Comparison of ENCODE assay signal across 7 cellular contexts in the genomic region with DNA sequence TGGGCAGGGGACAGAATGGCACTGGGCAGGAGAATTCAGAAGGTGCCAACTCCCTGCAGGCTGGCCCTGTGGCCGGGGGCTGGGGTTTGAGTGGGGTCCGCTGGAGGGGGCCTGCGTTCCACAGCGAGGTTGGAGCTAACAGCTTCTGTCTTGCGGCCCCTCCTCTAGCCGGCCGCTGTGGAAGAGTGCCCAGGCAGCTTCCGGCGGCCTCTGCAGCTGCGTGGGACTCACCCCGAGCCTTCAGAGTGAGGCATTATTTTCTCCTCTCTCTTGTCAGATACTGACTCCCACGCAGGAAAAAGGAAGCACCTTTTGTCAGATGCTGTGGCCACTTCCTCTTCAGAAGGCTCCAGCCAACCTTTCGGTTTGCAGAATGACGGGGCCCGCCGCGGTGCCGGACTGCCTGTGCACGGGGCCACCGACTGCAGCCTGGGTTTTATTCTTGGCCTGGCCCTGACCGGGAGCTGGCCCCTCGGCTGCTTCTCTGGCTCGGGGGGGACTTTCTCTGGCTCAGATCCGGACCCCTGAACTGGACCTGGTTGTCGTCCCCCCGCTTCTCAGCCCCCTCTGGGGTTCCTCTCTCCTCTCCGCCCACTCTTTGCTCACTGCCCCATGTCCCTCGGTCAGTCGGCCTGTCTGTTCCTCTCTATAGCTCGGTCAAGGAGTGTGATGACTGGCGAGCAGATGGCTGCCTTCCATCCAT. TPM values are rescaled to one million over a fixed set of nuclear protein-coding genes. Genes with fewer than 3 reads are reported as not detected.
DNase-seq lines count a peak whose midpoint lies in the region; ATAC-seq lines count a peak whose summit lies in the region.

No MANE protein-coding gene starts in this region.

- H3K36me3 ChIP-seq in esophagus (ENCODE audit: control insufficient read depth in 2 of 2, insufficient read depth in 2 of 2, low read length in 1 of 2) = no peaks in the 10 kb centered on the region

- ATAC-seq in GM19452 (IDR thresholded peaks at IDR 0.05; ENCODE audit: unreplicated experiment) (peak; percentile 92), HG03460 (IDR thresholded peaks at IDR 0.05; ENCODE audit: unreplicated experiment) (peak; percentile 93)

- H3K4me3 Mint-ChIP-seq in activated CD4-positive, alpha-beta T cell treated with anti-CD3 and anti-CD28 coated beads, Interleukin-2, amount 10 ng/mL, durations not matched to agents 7 days and 5 days = peak overlapping the region; percentile 68

- no peaks in the 10 kb centered on the region for H3K27me3 ChIP-seq in esophagus (ENCODE audit: control insufficient read depth in 1 of 2, insufficient read depth in 2 of 2, low read length in 2 of 2)

- H3K27ac Mint-ChIP-seq in activated CD4-positive, alpha-beta T cell treated with anti-CD3 and anti-CD28 coated beads, Interleukin-2, amount 10 ng/mL, durations not matched to agents 7 days and 5 days = peak overlapping the region; percentile 90

- CTCF ChIA-PET in activated CD4-positive, alpha-beta T cell treated with anti-CD3 and anti-CD28 coated beads, Interleukin-2, amount 10 ng/mL, durations not matched to agents 7 days and 5 days (lab: Charles Lee) = interaction anchor here (0.5 to 2.1 kb wide), 7 partner anchors 10 to 495 kb away, joined by 3 to 6 read pairs (median 4); no protein-coding TSS in a partner anchor

- intact Hi-C loops in posterior vena cava (cut with DNase I) = no loop called here

- POLR2A ChIA-PET in activated CD4-positive, alpha-beta T cell treated with anti-CD3 and anti-CD28 coated beads, Interleukin-2, amount 10 ng/mL, durations not matched to agents 7 days and 5 days (lab: Charles Lee) = no interaction called here

- peaks cover 0 to 6% of the 10 kb centered on the region in 2 donors for H3K4me1 ChIP-seq in esophagus (ENCODE audit: control insufficient read depth in 2 of 2, insufficient read depth in 2 of 2, low read length in 1 of 2)

- peaks cover 84% of the 10 kb centered on the region for H3K4me1 Mint-ChIP-seq in activated CD4-positive, alpha-beta T cell treated with anti-CD3 and anti-CD28 coated beads, Interleukin-2, amount 10 ng/mL, durations not matched to agents 7 days and 5 days

- peak; percentile 59 for DNase-seq in activated CD4-positive, alpha-beta T cell treated with anti-CD3 and anti-CD28 coated beads, Interleukin-2, amount 10 ng/mL, durations not matched to agents 7 days and 5 days
- peak; percentile 91 for DNase-seq in posterior vena cava (ENCODE audit: low spot score)
- DNase-seq in NCI-H2029 treated with DMSO at 0.1 percent for 48 hours (lab: John Stamatoyannopoulos, UW) = no peak
- no peak for DNase-seq in SHP77 (lab: John Stamatoyannopoulos, UW)

- no peaks in the 10 kb centered on the region for H3K9me3 ChIP-seq in esophagus (ENCODE audit: control insufficient read depth in 2 of 2, insufficient read depth in 1 of 2, low read depth in 1 of 2, low read length in 1 of 2)

- no peaks in the 10 kb centered on the region for H3K27me3 Mint-ChIP-seq in activated CD4-positive, alpha-beta T cell treated with anti-CD3 and anti-CD28 coated beads, Interleukin-2, amount 10 ng/mL, durations not matched to agents 7 days and 5 days

- peaks cover 86% of the 10 kb centered on the region for H3K36me3 Mint-ChIP-seq in activated CD4-positive, alpha-beta T cell treated with anti-CD3 and anti-CD28 coated beads, Interleukin-2, amount 10 ng/mL, durations not matched to agents 7 days and 5 days (ENCODE audit: low read depth)

- WGBS in esophagus, 2 donors = 62 to 66% methylated on average over 30 to 31 of the region's 31 CpGs

- H3K27ac ChIP-seq in esophagus (ENCODE audit: low read depth in 2 of 2, low read length in 1 of 2) = peak overlapping the region; percentile 78 to 89

- peaks cover 2% of the 10 kb centered on the region for H3K9me3 Mint-ChIP-seq in activated CD4-positive, alpha-beta T cell treated with anti-CD3 and anti-CD28 coated beads, Interleukin-2, amount 10 ng/mL, durations not matched to agents 7 days and 5 days

- peak overlapping the region in 1 of 2 donors; percentile 45 for H3K4me3 ChIP-seq in esophagus (ENCODE audit: low read depth in 1 of 2, low read length in 2 of 2)

RNA-seq across cellular contexts. Expression of gene ARHGAP25, which starts 40.1 kb away (rescaled TPM):
- 10 to 100 TPM; 94.9 to 97.8 TPM for total RNA-seq in activated CD4-positive, alpha-beta T cell treated with anti-CD3 and anti-CD28 coated beads, Interleukin-2, amount 10 ng/mL, durations not matched to agents 7 days and 5 days
- 1 to 10 TPM; 3.4 to 4.0 TPM for polyA plus RNA-seq in esophagus
- 10 to 100 TPM in 1 of 2 donors, 1 to 10 TPM in 1; 8.1 to 10.7 TPM for total RNA-seq in posterior vena cava

Comparison
In these comparisons a context has a peak if more than half of its experiments do, and no peak if none do; other contexts are left out.
1. DNase-seq: peak in activated CD4-positive, alpha-beta T cell treated with anti-CD3 and anti-CD28 coated beads, Interleukin-2, amount 10 ng/mL, durations not matched to agents 7 days and 5 days (single experiment) and posterior vena cava (single experiment); none in NCI-H2029 treated with DMSO at 0.1 percent for 48 hours (single experiment) and SHP77 (0 of 2).
2. RNA of gene ARHGAP25, which starts 40.1 kb away (total RNA-seq): 94.9 to 97.8 TPM in activated CD4-positive, alpha-beta T cell treated with anti-CD3 and anti-CD28 coated beads, Interleukin-2, amount 10 ng/mL, durations not matched to agents 7 days and 5 days; 8.1 to 10.7 TPM in posterior vena cava; every median in the first group is over 4 times any median in the second.